9 cellular contexts compared by ENCODE assay signal in the genomic region with DNA sequence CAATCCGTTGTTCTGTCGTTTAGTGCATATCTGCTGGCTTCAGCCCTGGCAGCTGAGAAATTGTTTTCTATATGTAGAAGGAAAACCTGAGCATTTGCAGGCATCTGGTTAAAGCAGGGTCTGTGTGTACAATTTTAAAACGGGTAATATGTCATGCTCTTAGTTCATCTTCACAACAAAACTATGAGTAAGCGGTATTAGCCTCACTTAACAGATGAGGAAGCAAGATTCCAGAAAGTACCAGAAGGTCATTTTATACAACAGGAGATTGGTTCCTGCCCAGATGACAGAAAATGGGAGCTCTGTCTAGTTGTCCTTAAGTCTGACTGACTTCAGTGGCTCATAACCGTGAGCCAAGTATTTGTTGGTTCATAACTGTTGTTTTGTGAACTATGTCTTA. TPM values are rescaled to one million over a fixed set of nuclear protein-coding genes. Genes with fewer than 3 reads are reported as not detected.
DNase-seq lines count a peak whose midpoint lies in the region; ATAC-seq and TF ChIP-seq lines count a peak whose summit lies in the region.
"Had no signal": no experiment of that assay in that cellular context is flagged by ENCODE, and none has a peak within 500 bp of the region (broad histone marks: within the 10 kb centered on the region; RNA-seq: fewer than 3 reads in every experiment).

No MANE protein-coding gene starts in this region.

- no peaks in the 10 kb centered on the region for H3K27me3 ChIP-seq in BLaER1 treated with 17β-estradiol and CSF1 and Interleukin-3, amounts not matched to agents 10 nM and 100 nM
- no peaks in the 10 kb centered on the region for H3K27me3 ChIP-seq in MM.1S (replicated peaks; ENCODE audit: insufficient read depth, low read length)

- peaks cover 49% of the 10 kb centered on the region for H3K79me2 ChIP-seq in MM.1S (ENCODE audit: low read length)

- peak overlapping the region; percentile 70 to 93 (median 82) for H3K4me3 ChIP-seq in BLaER1 treated with 17β-estradiol and CSF1 and Interleukin-3, amounts not matched to agents 10 nM and 100 nM
- H3K4me3 ChIP-seq in MM.1S (ENCODE audit: low read length) = peak overlapping the region; percentile 98

- peak overlapping the region; percentile 96 for H3K27ac Mint-ChIP-seq in dendritic cell treated with granulocyte-macrophage colony-stimulating factor and Interleukin-4, amounts not matched to agents 40 ng/mL and 50 ng/mL, for 4 days
- peak overlapping the region; percentile 95 to 99 for H3K27ac Mint-ChIP-seq in natural killer cell

- peak overlapping the region; percentile 87 to 95 (median 93) for H3K9ac ChIP-seq in BLaER1 treated with 17β-estradiol and CSF1 and Interleukin-3, amounts not matched to agents 10 nM and 100 nM
- H3K9ac ChIP-seq in MM.1S (ENCODE audit: low read length) = peak overlapping the region; percentile 93

- H3K4me2 ChIP-seq in BLaER1 treated with 17β-estradiol and CSF1 and Interleukin-3, amounts not matched to agents 10 nM and 100 nM = peak overlapping the region; percentile 93 to 100 (median 97)
- peak overlapping the region; percentile 97 for H3K4me2 ChIP-seq in MM.1S (ENCODE audit: low read depth, low read length)

- peaks cover 57% of the 10 kb centered on the region for H3K36me3 Mint-ChIP-seq in dendritic cell treated with granulocyte-macrophage colony-stimulating factor and Interleukin-4, amounts not matched to agents 40 ng/mL and 50 ng/mL, for 4 days (ENCODE audit: low read depth)
- no peaks in the 10 kb centered on the region for H3K36me3 Mint-ChIP-seq in natural killer cell

- peak overlapping the region; percentile 95 for H3K4me3 Mint-ChIP-seq in dendritic cell treated with granulocyte-macrophage colony-stimulating factor and Interleukin-4, amounts not matched to agents 40 ng/mL and 50 ng/mL, for 4 days
- peak overlapping the region; percentile 91 for H3K4me3 Mint-ChIP-seq in natural killer cell

- H3K36me3 ChIP-seq in BLaER1 treated with 17β-estradiol and CSF1 and Interleukin-3, amounts not matched to agents 10 nM and 100 nM = peaks cover 66 to 79% (median 76%) of the 10 kb centered on the region in 11 experiments
- H3K36me3 ChIP-seq in MM.1S (replicated peaks; ENCODE audit: insufficient read depth, low read length) = 0 out of 2 replicates have a peak, but pooled peaks cover 12% of the 10 kb centered on the region

- H2AFZ ChIP-seq in MM.1S (ENCODE audit: low read length) = no peak overlapping the region

- no peak for TF ChIP-seq CTCF in MM.1S (IDR thresholded peaks at IDR 0.05; ENCODE audit: low read length)
- no peak for TF ChIP-seq CTCF in natural killer cell (IDR thresholded peaks at IDR 0.05)

- no peaks in the 10 kb centered on the region for H3K9me3 Mint-ChIP-seq in dendritic cell treated with granulocyte-macrophage colony-stimulating factor and Interleukin-4, amounts not matched to agents 40 ng/mL and 50 ng/mL, for 4 days
- no peaks in the 10 kb centered on the region for H3K9me3 Mint-ChIP-seq in natural killer cell

- H3F3A ChIP-seq in MM.1S (ENCODE audit: insufficient read depth, low read length) = 0 out of 2 replicates have a peak, but pooled peaks cover 4% of the 10 kb centered on the region

- no peaks in the 10 kb centered on the region for H3K9me2 ChIP-seq in MM.1S (replicated peaks; ENCODE audit: insufficient read depth, low read length)

- H3K4me1 ChIP-seq in BLaER1 treated with 17β-estradiol and CSF1 and Interleukin-3, amounts not matched to agents 10 nM and 100 nM = peaks cover 26 to 48% (median 31%) of the 10 kb centered on the region in 10 experiments
- H3K4me1 ChIP-seq in MM.1S (ENCODE audit: low read length) = peaks cover 19% of the 10 kb centered on the region

- no peaks in the 10 kb centered on the region for H3K9me3 ChIP-seq in BLaER1 treated with 17β-estradiol and CSF1 and Interleukin-3, amounts not matched to agents 10 nM and 100 nM (replicated peaks in 1 of 11)
- no peaks in the 10 kb centered on the region for H3K9me3 ChIP-seq in MM.1S (replicated peaks; ENCODE audit: insufficient read depth, low read length)

- peaks cover 0 to 55% (median 22%) of the 10 kb centered on the region in 11 experiments; a peak in 12 of 22 replicates for H4K20me1 ChIP-seq in BLaER1 treated with 17β-estradiol and CSF1 and Interleukin-3, amounts not matched to agents 10 nM and 100 nM
- H4K20me1 ChIP-seq in MM.1S (ENCODE audit: insufficient read depth, low read length) = no peaks in the 10 kb centered on the region

- DNase-seq in MM.1S = no peak
- DNase-seq in natural killer cell = no peak
- no peak for DNase-seq in amniotic stem cell (lab: John Stamatoyannopoulos, UW)
- DNase-seq in OCI-M1 (lab: John Stamatoyannopoulos, UW) = no peak
- no peak for DNase-seq in NCI-H2081 treated with DMSO at 0.1 percent for 48 hours (lab: John Stamatoyannopoulos, UW)
- no peak for DNase-seq in retina
- DNase-seq: NCI-H1417 treated with DMSO at 0.1 percent for 48 hours had no signal

- no peaks in the 10 kb centered on the region for H3K27me3 Mint-ChIP-seq in dendritic cell treated with granulocyte-macrophage colony-stimulating factor and Interleukin-4, amounts not matched to agents 40 ng/mL and 50 ng/mL, for 4 days
- no peaks in the 10 kb centered on the region for H3K27me3 Mint-ChIP-seq in natural killer cell (ENCODE audit: low read depth in 2 of 2)

- peaks cover 38% of the 10 kb centered on the region for H3K4me1 Mint-ChIP-seq in dendritic cell treated with granulocyte-macrophage colony-stimulating factor and Interleukin-4, amounts not matched to agents 40 ng/mL and 50 ng/mL, for 4 days (ENCODE audit: low read depth)
- H3K4me1 Mint-ChIP-seq in natural killer cell = peaks cover 32 to 37% of the 10 kb centered on the region in 2 donors

- peak overlapping the region in 10 of 11 experiments; percentile 77 to 93 (median 90); a peak in 20 of 22 replicates for H3K27ac ChIP-seq in BLaER1 treated with 17β-estradiol and CSF1 and Interleukin-3, amounts not matched to agents 10 nM and 100 nM
- peak overlapping the region; percentile 88; the same call in 1 of the 2 replicates for H3K27ac ChIP-seq in MM.1S (ENCODE audit: low read length)

- intact Hi-C loops in dendritic cell treated with granulocyte-macrophage colony-stimulating factor and Interleukin-4, amounts not matched to agents 40 ng/mL and 50 ng/mL, for 4 days (cut with micrococcal nuclease) = loop anchor here (5.0 kb wide), 2 partner anchors 120 to 135 kb away; partner anchors contain the start of genes ILK, RRP8 and TPP1
- intact Hi-C loops in natural killer cell (cut with micrococcal nuclease) = loop anchor here (5.0 kb wide), 2 partner anchors 280 to 795 kb away; partner anchors contain the start of genes TRIM22 and TRIM5

- no peak for ATAC-seq in natural killer cell

RNA-seq across cellular contexts. Expression of gene TIMM10B, which starts 1.1 kb away (rescaled TPM):
- total RNA-seq in natural killer cell = 10 to 100 TPM; 69.6 to 92.8 (median 71.4) TPM

RNA-seq across cellular contexts. Expression of gene ARFIP2, which starts 1.3 kb away (rescaled TPM):
- 10 to 100 TPM; 44.7 to 62.3 (median 51.4) TPM for total RNA-seq in natural killer cell

RNA-seq across cellular contexts. Expression of gene TRIM3, which starts 8.7 kb away (rescaled TPM):
- 10 to 100 TPM; 26.4 to 30.9 (median 26.5) TPM for total RNA-seq in natural killer cell

RNA-seq across cellular contexts. Expression of gene DNHD1, which starts 14.6 kb away (rescaled TPM):
- 10 to 100 TPM; 29.6 to 38.3 (median 31.4) TPM for total RNA-seq in natural killer cell

RNA-seq across cellular contexts. Expression of gene HPX, which starts 41.6 kb away (rescaled TPM):
- total RNA-seq in natural killer cell = 1 to 10 TPM in 1 of 3 donors, under 1 TPM in 2; 0.35 to 1.5 (median 0.98) TPM
